9 cellular contexts compared by ENCODE assay signal in genomic region chr15:67783303-67783702, GRCh38. TPM values are rescaled to one million over a fixed set of nuclear protein-coding genes. Genes with fewer than 3 reads are reported as not detected.
DNase-seq lines count a peak whose midpoint lies in the region; ATAC-seq, FAIRE-seq and TF ChIP-seq lines count a peak whose summit lies in the region.
"Had no signal": no experiment of that assay in that cellular context is flagged by ENCODE, and none has a peak within 500 bp of the region (broad histone marks: within the 10 kb centered on the region; RNA-seq: fewer than 3 reads in every experiment).

No MANE protein-coding gene starts in this region.

- H3K4me2 ChIP-seq in OCI-LY7 (ENCODE audit: low read length) = peak overlapping the region; percentile 90

- H3K4me3 Mint-ChIP-seq in activated naive CD8-positive, alpha-beta T cell = peak overlapping the region; percentile 8
- H3K4me3 Mint-ChIP-seq in MCF 10A (ENCODE audit: unreplicated experiment) = no peak overlapping the region

- intact Hi-C loops in OCI-LY7 (cut with micrococcal nuclease; ENCODE audit: unreplicated experiment) (loop anchor here (1.0 to 10.0 kb wide), 9 partner anchors 49 to 701 kb away; partner anchors contain the start of genes C15orf61, CLN6, FEM1B and PIAS1), MCF 10A (cut with micrococcal nuclease) (no loop called here)

- H3K9me3 Mint-ChIP-seq in activated naive CD8-positive, alpha-beta T cell (ENCODE audit: low read depth) = no peaks in the 10 kb centered on the region
- H3K9me3 Mint-ChIP-seq in MCF 10A (ENCODE audit: unreplicated experiment) = no peaks in the 10 kb centered on the region

- H3K9me3 ChIP-seq in OCI-LY7 (ENCODE audit: low read length) = no peaks in the 10 kb centered on the region

- ATAC-seq in HG02798 (IDR thresholded peaks at IDR 0.05; ENCODE audit: poor library complexity, unreplicated experiment) = peak; percentile 57

- POLR2A ChIA-PET in OCI-LY7 (lab: Charles Lee) = interaction anchor here (0.6 to 2.6 kb wide), 7 partner anchors 10 to 1071 kb away, joined by 3 to 13 read pairs (median 4); no protein-coding TSS in a partner anchor
- POLR2A ChIA-PET in MCF 10A (lab: Yijun Ruan, JAX) = no interaction called here

- DNase-seq in GM12865 (ENCODE audit: low read depth) (peak; percentile 90), OCI-LY7 (ENCODE audit: low spot score) (peak; percentile 97), NCI-H69 (lab: John Stamatoyannopoulos, UW) (no peak), frontal cortex (ENCODE audit: low spot score in 2 of 2) (no peak), MCF 10A (ENCODE audit: unreplicated experiment) (no peak), NCI-H146 treated with DMSO at 0.1 percent for 48 hours (lab: John Stamatoyannopoulos, UW; ENCODE audit: unreplicated experiment) (no peak)

- H3K9me2 ChIP-seq in OCI-LY7 (ENCODE audit: insufficient read depth, low read length) = no peaks in the 10 kb centered on the region

- H3K27ac Mint-ChIP-seq in activated naive CD8-positive, alpha-beta T cell = peak overlapping the region; percentile 23
- no peak overlapping the region for H3K27ac Mint-ChIP-seq in MCF 10A (ENCODE audit: low read depth, unreplicated experiment)

- no peaks in the 10 kb centered on the region for H3K27me3 Mint-ChIP-seq in activated naive CD8-positive, alpha-beta T cell
- H3K27me3 Mint-ChIP-seq in MCF 10A (ENCODE audit: insufficient read depth, unreplicated experiment) = no peaks in the 10 kb centered on the region

- peak; percentile 50 for TF ChIP-seq CTCF in GM12865 (IDR thresholded peaks at IDR 0.05; ENCODE audit: insufficient read depth, low read depth, low read length, missing control alignments)
- peak; percentile 87 for TF ChIP-seq CTCF in OCI-LY7 (conservative IDR thresholded peaks at IDR 0.05; ENCODE audit: low read length)
- TF ChIP-seq CTCF in MCF 10A (IDR thresholded peaks at IDR 0.05; ENCODE audit: unreplicated experiment) = no peak

- H3K4me1 Mint-ChIP-seq in activated naive CD8-positive, alpha-beta T cell (ENCODE audit: low read depth) = peaks cover 34% of the 10 kb centered on the region
- H3K4me1 Mint-ChIP-seq in MCF 10A (ENCODE audit: insufficient read depth, unreplicated experiment) = no peaks in the 10 kb centered on the region

- H3K27ac ChIP-seq in OCI-LY7 (ENCODE audit: low read depth, low read length, poor library complexity, severe bottlenecking) = peak overlapping the region; percentile 96
- H3K27ac ChIP-seq: parathyroid adenoma had no signal

- peak overlapping the region; percentile 35; the same call in 1 of the 2 replicates for H2AFZ ChIP-seq in OCI-LY7 (ENCODE audit: low read length)
- H2AFZ ChIP-seq: parathyroid adenoma had no signal

- H3K79me2 ChIP-seq in OCI-LY7 (ENCODE audit: insufficient read depth, low read depth, low read length) = no peaks in the 10 kb centered on the region
- H3K79me2 ChIP-seq: parathyroid adenoma had no signal

- FAIRE-seq in frontal cortex (lab: Jason Lieb, UNC) = no peak

- BruUV-seq in OCI-LY7 (replicated peaks; lab: Mats Ljungman, UMichigan) (no TSS peak), MCF 10A (replicated peaks; lab: Mats Ljungman, UMichigan) (no TSS peak)

- no peaks in the 10 kb centered on the region for H4K20me1 ChIP-seq in OCI-LY7 (ENCODE audit: insufficient read depth, low read length)

- H3K36me3 Mint-ChIP-seq in activated naive CD8-positive, alpha-beta T cell = peaks cover 4% of the 10 kb centered on the region
- peaks cover 17% of the 10 kb centered on the region for H3K36me3 Mint-ChIP-seq in MCF 10A (ENCODE audit: insufficient read depth, unreplicated experiment)

- peaks cover 89% of the 10 kb centered on the region for H3K4me1 ChIP-seq in OCI-LY7 (ENCODE audit: insufficient read depth, low read length, poor library complexity, severe bottlenecking)
- H3K4me1 ChIP-seq: parathyroid adenoma had no signal

- CTCF ChIA-PET in OCI-LY7 (lab: Charles Lee; ENCODE audit: unreplicated experiment) = interaction anchor here (1.6 kb wide), 1 partner anchor 49 kb away, joined by 6 read pairs; no protein-coding TSS in a partner anchor
- CTCF ChIA-PET in MCF 10A (lab: Yijun Ruan, JAX) = interaction anchor here (1.0 kb wide), 1 partner anchor 14 kb away, joined by 3 read pairs; no protein-coding TSS in a partner anchor

- H3K4me3 ChIP-seq in GM12865 (ENCODE audit: low read depth, low read length) = no peak overlapping the region
- H3K4me3 ChIP-seq in OCI-LY7 (ENCODE audit: low read depth, low read length, poor library complexity, severe bottlenecking) = peak overlapping the region; percentile 68

- no peaks in the 10 kb centered on the region for H3K36me3 ChIP-seq in OCI-LY7 (ENCODE audit: insufficient read depth, low read length)

RNA-seq across cellular contexts. Expression of gene SKOR1, which starts 42.0 kb away (rescaled TPM):
- total RNA-seq in OCI-LY7 (2014; rRNA removed; shearing (Covaris generic)) = 1.1 and 1.5 TPM in 2 replicates
- total RNA-seq in OCI-LY7 (2022) = 1.0 and 1.6 TPM in 2 replicates
- 0.41 TPM for total RNA-seq in frontal cortex
- 0.07 and 0.17 TPM in 2 replicates for total RNA-seq in MCF 10A (2022)

RNA-seq across cellular contexts. Expression of gene RNU6-1, which starts 56.5 kb away (rescaled TPM):
- total RNA-seq in OCI-LY7 (2014; rRNA removed; shearing (Covaris generic)) = not detected in 2 replicates
- not detected in 2 replicates for total RNA-seq in OCI-LY7 (2022)
- not detected for total RNA-seq in frontal cortex
- not detected in 2 replicates for total RNA-seq in MCF 10A (2022)

Comparison
In these comparisons a context has a peak if more than half of its experiments do, and no peak if none do; other contexts are left out.
1. DNase-seq: peak in GM12865 (single experiment) and OCI-LY7 (single experiment); none in NCI-H69 (single experiment), frontal cortex (0 of 2), MCF 10A (single experiment) and NCI-H146 treated with DMSO at 0.1 percent for 48 hours (single experiment).